ENCODE assay signal across 18 cellular contexts in the genomic region with DNA sequence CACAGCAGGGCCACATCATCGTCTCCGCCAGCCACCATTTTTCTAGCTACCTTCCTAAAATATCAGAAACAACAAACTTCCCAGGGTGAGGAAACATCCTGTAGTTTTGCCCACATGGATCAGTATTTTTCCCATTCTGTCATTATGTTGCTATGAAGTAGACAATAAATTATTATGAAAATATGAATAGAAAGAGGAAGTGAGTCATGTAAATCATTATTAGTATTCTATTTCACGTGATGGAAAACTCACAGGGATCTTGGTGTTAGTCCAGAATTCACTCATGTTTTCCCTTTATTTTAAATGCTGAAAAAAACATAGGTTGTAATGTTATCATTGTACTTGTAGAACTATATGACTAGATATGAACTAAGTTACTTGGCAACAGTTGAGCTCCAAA.
DNase-seq lines count a peak whose midpoint lies in the region; ATAC-seq, FAIRE-seq and TF ChIP-seq lines count a peak whose summit lies in the region.
"Had no signal": no experiment of that assay in that cellular context is flagged by ENCODE, and none has a peak within 500 bp of the region (broad histone marks: within the 10 kb centered on the region; RNA-seq: fewer than 3 reads in every experiment).

No MANE protein-coding gene starts in this region.

- H3K9me2 ChIP-seq in SK-N-SH: no peaks in the 10 kb centered on the region

- no peak overlapping the region for H3K27ac Mint-ChIP-seq in CD14-positive monocyte

- no peaks in the 10 kb centered on the region for H3K4me1 Mint-ChIP-seq in CD14-positive monocyte

- WGBS in SK-N-SH (ENCODE audit: low lambda C conversion rate): 65% methylated on average over 3 of the region's 3 CpGs

- H3K4me3 Mint-ChIP-seq in CD14-positive monocyte: no peak overlapping the region

- H3K36me3 ChIP-seq in SK-N-SH (replicated peaks in 1 of 2; ENCODE audit: control insufficient read depth in 1 of 2, insufficient read depth in 2 of 2, low read length in 1 of 2): peaks cover 5 to 13% of the 10 kb centered on the region in 2 experiments
- H3K36me3 ChIP-seq: Peyer's patch had no signal

- no peaks in the 10 kb centered on the region for H3K36me3 Mint-ChIP-seq in CD14-positive monocyte

- H3K9ac ChIP-seq in SK-N-SH: peak overlapping the region; percentile 7; the same call in 1 of the 2 replicates

- no peaks in the 10 kb centered on the region for H3K9me3 ChIP-seq in SK-N-SH
- H3K9me3 ChIP-seq: Peyer's patch had no signal

- no peak overlapping the region for H3K4me2 ChIP-seq in SK-N-SH

- TF ChIP-seq EP300 in SK-N-SH (IDR thresholded peaks at IDR 0.05; ENCODE audit: borderline replicate concordance in 1 of 2, low read depth in 1 of 2, low read length in 1 of 2): no peak

- no peak for DNase-seq in H54 (ENCODE audit: insufficient read length, low spot score)
- DNase-seq in SK-N-SH: no peak
- peak; percentile 6 for DNase-seq in fibroblast of mammary gland (ENCODE audit: low read depth)
- DNase-seq in myocyte (ENCODE audit: low read depth): peak; percentile 6
- DNase-seq in activated CD8-positive, alpha-beta memory T cell treated with anti-CD3 and anti-CD28 coated beads for 24 hours: no peak
- no peak for DNase-seq in CD14-positive monocyte (ENCODE audit: low spot score)
- no peak for DNase-seq in NCI-H146 (lab: John Stamatoyannopoulos, UW)
- DNase-seq: ACHN, AML-193, DMS79, NCI-H1436, NCI-H2029 treated with DMSO at 0.1 percent for 48 hours, NCI-H510A treated with DMSO at 0.1 percent for 48 hours, Peyer's patch, Right ventricle myocardium superior had no signal

- intact Hi-C loops in CD14-positive monocyte (cut with micrococcal nuclease): no loop called here

- FAIRE-seq in H54 (lab: Jason Lieb, UNC): peak; percentile 15
- FAIRE-seq: G401.6 had no signal

- peaks cover 0 to 3% (median 0%) of the 10 kb centered on the region in 7 donors for H3K9me3 Mint-ChIP-seq in CD14-positive monocyte

- TF ChIP-seq POLR2A in H54 (IDR thresholded peaks at IDR 0.05; ENCODE audit: low read depth, low read length): no peak

- peaks cover 2 to 21% of the 10 kb centered on the region in 2 experiments; a peak in 3 of 4 replicates for H3K4me1 ChIP-seq in SK-N-SH (ENCODE audit: control insufficient read depth in 1 of 2, insufficient read depth in 2 of 2, low read depth in 1 of 2, low read length in 1 of 2)
- H3K4me1 ChIP-seq: Peyer's patch had no signal

- H3K27ac ChIP-seq in SK-N-SH (ENCODE audit: low read depth in 2 of 2, low read length in 1 of 2): peak overlapping the region in 1 of 2 experiments; percentile 80; a peak in 2 of 4 replicates
- H3K27ac ChIP-seq: Peyer's patch had no signal

- H4K20me1 ChIP-seq in SK-N-SH (ENCODE audit: insufficient read depth): no peaks in the 10 kb centered on the region

- no peak overlapping the region for H2AFZ ChIP-seq in SK-N-SH (ENCODE audit: low read depth)

- TF ChIP-seq RAD21 in SK-N-SH (IDR thresholded peaks at IDR 0.05; ENCODE audit: low read length): no peak

- H3K27me3 Mint-ChIP-seq in CD14-positive monocyte (ENCODE audit: low read depth in 3 of 3): no peaks in the 10 kb centered on the region

- POLR2A ChIA-PET in SK-N-SH (lab: Yijun Ruan, JAX): no interaction called here

- H3F3A ChIP-seq in SK-N-SH (replicated peaks; ENCODE audit: insufficient read depth): peaks cover 8% of the 10 kb centered on the region

- H3K4me3 ChIP-seq in SK-N-SH (ENCODE audit: low read depth in 2 of 2, low read length in 1 of 2) (no peak overlapping the region), fibroblast of mammary gland (ENCODE audit: control insufficient read depth, low read depth, low read length) (no peak overlapping the region)
- H3K4me3 ChIP-seq: Peyer's patch had no signal

- H3K79me2 ChIP-seq in SK-N-SH (ENCODE audit: insufficient read depth): no peaks in the 10 kb centered on the region

- CTCF ChIA-PET in SK-N-SH (lab: Yijun Ruan, JAX): interaction anchor here (1.0 to 2.6 kb wide), 2 partner anchors 9 to 116 kb away, joined by 3 to 10 read pairs; no protein-coding TSS in a partner anchor

- H3K27me3 ChIP-seq in SK-N-SH (ENCODE audit: insufficient read depth): no peaks in the 10 kb centered on the region
- H3K27me3 ChIP-seq: Peyer's patch had no signal

- ATAC-seq in GM19463 (IDR thresholded peaks at IDR 0.05; ENCODE audit: unreplicated experiment): no peak
- ATAC-seq: HCT116 had no signal

- TF ChIP-seq CTCF in SK-N-SH (IDR thresholded peaks at IDR 0.05) (no peak), fibroblast of mammary gland (conservative IDR thresholded peaks at IDR 0.05; ENCODE audit: control insufficient read depth, insufficient read depth, low read depth, low read length) (no peak), CD14-positive monocyte (IDR thresholded peaks at IDR 0.05) (no peak)

TF ChIP-seq in SK-N-SH, 30 proteins besides CTCF, POLR2A, EP300 and RAD21:
- TF ChIP-seq CHD2 (IDR thresholded peaks at IDR 0.05; ENCODE audit: low read length, partially characterized antibody) (no peak), YY1 (IDR thresholded peaks at IDR 0.05; ENCODE audit: low read depth) (no peak), NRF1 (IDR thresholded peaks at IDR 0.05; ENCODE audit: low read depth, low read length) (no peak), FOSL2 (IDR thresholded peaks at IDR 0.05; ENCODE audit: borderline replicate concordance, low read depth) (peak; percentile 6; the same call in 1 of the 2 replicates), REST (IDR thresholded peaks at IDR 0.05; ENCODE audit: low read depth, low read length) (no peak)
- TF ChIP-seq, protein P1, sequence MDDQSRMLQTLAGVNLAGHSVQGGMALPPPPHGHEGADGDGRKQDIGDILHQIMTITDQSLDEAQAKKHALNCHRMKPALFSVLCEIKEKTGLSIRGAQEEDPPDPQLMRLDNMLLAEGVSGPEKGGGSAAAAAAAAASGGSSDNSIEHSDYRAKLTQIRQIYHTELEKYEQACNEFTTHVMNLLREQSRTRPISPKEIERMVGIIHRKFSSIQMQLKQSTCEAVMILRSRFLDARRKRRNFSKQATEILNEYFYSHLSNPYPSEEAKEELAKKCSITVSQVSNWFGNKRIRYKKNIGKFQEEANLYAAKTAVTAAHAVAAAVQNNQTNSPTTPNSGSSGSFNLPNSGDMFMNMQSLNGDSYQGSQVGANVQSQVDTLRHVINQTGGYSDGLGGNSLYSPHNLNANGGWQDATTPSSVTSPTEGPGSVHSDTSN (IDR thresholded peaks at IDR 0.05): peak; percentile 19; the same call in 1 of the 2 replicates

Comparison
In these comparisons a context has a peak if more than half of its experiments do, and no peak if none do; other contexts are left out.
1. DNase-seq: peak in fibroblast of mammary gland (single experiment) and myocyte (single experiment); none in H54 (single experiment), SK-N-SH (single experiment), activated CD8-positive, alpha-beta memory T cell treated with anti-CD3 and anti-CD28 coated beads for 24 hours (single experiment), CD14-positive monocyte (single experiment) and NCI-H146 (single experiment).